ENCODE assay signal across 22 cellular contexts in genomic region chr2:215442392-215442787, GRCh38. TPM values are rescaled to one million over a fixed set of nuclear protein-coding genes. Genes with fewer than 3 reads are reported as not detected.
DNase-seq lines count a peak whose midpoint lies in the region; ATAC-seq and TF ChIP-seq lines count a peak whose summit lies in the region.
"Had no signal": no experiment of that assay in that cellular context is flagged by ENCODE, and none has a peak within 500 bp of the region (broad histone marks: within the 10 kb centered on the region; RNA-seq: fewer than 3 reads in every experiment).

No MANE protein-coding gene starts in this region.

- H3K27me3 ChIP-seq in Caco-2 (replicated peaks; ENCODE audit: control insufficient read depth, insufficient read depth, low read length) = no peaks in the 10 kb centered on the region
- H3K27me3 ChIP-seq in GM23338 (ENCODE audit: insufficient read depth) = no peaks in the 10 kb centered on the region
- no peaks in the 10 kb centered on the region for H3K27me3 ChIP-seq in RWPE2 (ENCODE audit: insufficient read depth, poor library complexity, severe bottlenecking)
- no peaks in the 10 kb centered on the region for H3K27me3 ChIP-seq in liver (ENCODE audit: control insufficient read depth in 4 of 4, insufficient read depth in 4 of 4, low read length in 3 of 4)
- H3K27me3 ChIP-seq: thyroid gland had no signal

- H3K4me3 Mint-ChIP-seq in Caco-2 (ENCODE audit: unreplicated experiment) (no peak overlapping the region), GM23338 (no peak overlapping the region)
- H3K4me3 Mint-ChIP-seq: activated naive CD8-positive, alpha-beta T cell treated with anti-CD3 and anti-CD28 coated beads, Interleukin-2, amount 10 ng/mL, durations not matched to agents 7 days and 5 days; activated T-helper 17 cell treated with anti-CD3 and anti-CD28 coated beads, Interleukin-2, amount 50 U/mL, for 72 hours; CD8-positive, alpha-beta T cell; mesothelial cell of epicardium; nephron progenitor cell had no signal

- H3K9me3 Mint-ChIP-seq in Caco-2 (ENCODE audit: unreplicated experiment) = no peaks in the 10 kb centered on the region
- no peaks in the 10 kb centered on the region for H3K9me3 Mint-ChIP-seq in GM23338
- H3K9me3 Mint-ChIP-seq: activated naive CD8-positive, alpha-beta T cell treated with anti-CD3 and anti-CD28 coated beads, Interleukin-2, amount 10 ng/mL, durations not matched to agents 7 days and 5 days; activated T-helper 17 cell treated with anti-CD3 and anti-CD28 coated beads, Interleukin-2, amount 50 U/mL, for 72 hours; CD8-positive, alpha-beta T cell; mesothelial cell of epicardium; nephron progenitor cell had no signal

- H3K4me1 ChIP-seq in Caco-2 (peaks cover 49% of the 10 kb centered on the region), GM23338 (ENCODE audit: insufficient read depth) (peaks cover 10% of the 10 kb centered on the region), RWPE2 (ENCODE audit: insufficient read depth, poor library complexity, severe bottlenecking) (peaks cover 42% of the 10 kb centered on the region), liver (ENCODE audit: control insufficient read depth in 4 of 4, insufficient read depth in 4 of 4, low read length in 3 of 4) (peaks cover 0 to 4% (median 1%) of the 10 kb centered on the region in 4 donors)
- H3K4me1 ChIP-seq: thyroid gland had no signal

- DNase-seq in Caco-2 (no peak), GM23338 (ENCODE audit: low spot score) (no peak), RWPE2 (ENCODE audit: low spot score) (no peak), NCI-H748 (lab: John Stamatoyannopoulos, UW; ENCODE audit: unreplicated experiment) (no peak), KG1 (lab: John Stamatoyannopoulos, UW) (no peak), DMS153 treated with DMSO at 0.1 percent for 48 hours (lab: John Stamatoyannopoulos, UW; ENCODE audit: unreplicated experiment) (no peak)
- DNase-seq: activated CD4-positive, alpha-beta T cell treated with anti-CD3 and anti-CD28 coated beads, Interleukin-2, amount 50 U/mL, for 1 hour; activated naive CD8-positive, alpha-beta T cell treated with anti-CD3 and anti-CD28 coated beads, Interleukin-2, amount 10 ng/mL, durations not matched to agents 7 days and 5 days; CD8-positive, alpha-beta T cell; Kasumi-1; NCI-H2107; nephron progenitor cell; Right ventricle myocardium superior; stimulated activated CD4-positive, alpha-beta T cell treated with anti-CD3 and anti-CD28 coated beads, Interleukin-2, amount 100 ng/mL, for 48 hours; stimulated activated naive CD8-positive, alpha-beta T cell treated with anti-CD3 and anti-CD28 coated beads, Interleukin-15, Interleukin-2, amounts not matched to agents 100 U/mL and 50 U/mL, for 24 hours; SW 1271; thyroid gland had no signal

- 26% methylated on average over 5 of the region's 5 CpGs for WGBS in liver

- no peak overlapping the region for H3K4me3 ChIP-seq in Caco-2 (ENCODE audit: low read depth, low read length)
- no peak overlapping the region for H3K4me3 ChIP-seq in GM23338
- no peak overlapping the region for H3K4me3 ChIP-seq in RWPE2 (ENCODE audit: severe bottlenecking)
- no peak overlapping the region for H3K4me3 ChIP-seq in liver (ENCODE audit: low read depth in 1 of 3, low read length in 3 of 3)
- H3K4me3 ChIP-seq: thyroid gland had no signal

- POLR2A ChIA-PET in Caco-2 (lab: Charles Lee) = no interaction called here

- peak; percentile 55 to 66 for TF ChIP-seq RAD21 in liver (IDR thresholded peaks at IDR 0.05)

- H3K9me2 ChIP-seq in GM23338 (ENCODE audit: insufficient read depth) = no peaks in the 10 kb centered on the region

- ATAC-seq in GM23338 = peak; percentile 63
- no peak for ATAC-seq in RWPE2 (ENCODE audit: low read depth)
- no peak for ATAC-seq in GM19035 (IDR thresholded peaks at IDR 0.05; ENCODE audit: unreplicated experiment)
- ATAC-seq: activated T-helper 17 cell treated with anti-CD3 and anti-CD28 coated beads, Interleukin-2, amount 50 U/mL, for 72 hours; CD8-positive, alpha-beta T cell; stimulated activated naive CD8-positive, alpha-beta T cell treated with anti-CD3 and anti-CD28 coated beads, Interleukin-15, Interleukin-2, amounts not matched to agents 100 U/mL and 50 U/mL, for 24 hours had no signal

- H3K9me3 ChIP-seq in Caco-2 = no peaks in the 10 kb centered on the region
- no peaks in the 10 kb centered on the region for H3K9me3 ChIP-seq in RWPE2 (ENCODE audit: severe bottlenecking)
- no peaks in the 10 kb centered on the region for H3K9me3 ChIP-seq in liver (ENCODE audit: control insufficient read depth in 4 of 4, low read length in 3 of 4)
- H3K9me3 ChIP-seq: thyroid gland had no signal

- no peaks in the 10 kb centered on the region for H3K27me3 Mint-ChIP-seq in Caco-2 (ENCODE audit: insufficient read depth, unreplicated experiment)
- no peaks in the 10 kb centered on the region for H3K27me3 Mint-ChIP-seq in GM23338 (ENCODE audit: insufficient read depth, low read depth, poor library complexity)
- H3K27me3 Mint-ChIP-seq: progenitor cell of endocrine pancreas had no signal

- no TSS peak for BruUV-seq in Caco-2 (replicated peaks; lab: Mats Ljungman, UMichigan)

- H3K36me3 Mint-ChIP-seq in Caco-2 (ENCODE audit: insufficient read depth, unreplicated experiment) (no peaks in the 10 kb centered on the region), GM23338 (ENCODE audit: low read depth) (no peaks in the 10 kb centered on the region)
- H3K36me3 Mint-ChIP-seq: activated naive CD8-positive, alpha-beta T cell treated with anti-CD3 and anti-CD28 coated beads, Interleukin-2, amount 10 ng/mL, durations not matched to agents 7 days and 5 days; CD8-positive, alpha-beta T cell; mesothelial cell of epicardium had no signal

- H3K27ac ChIP-seq in GM23338 (ENCODE audit: low read depth) = no peak overlapping the region
- H3K27ac ChIP-seq in RWPE2 (ENCODE audit: poor library complexity, severe bottlenecking) = peak overlapping the region; percentile 97
- no peak overlapping the region for H3K27ac ChIP-seq in liver (ENCODE audit: low read depth in 1 of 2, low read length in 2 of 2)
- H3K27ac ChIP-seq: thyroid gland had no signal

- H3K36me3 ChIP-seq in Caco-2 (ENCODE audit: control insufficient read depth, insufficient read depth, low read length) (no peaks in the 10 kb centered on the region), GM23338 (ENCODE audit: insufficient read depth) (no peaks in the 10 kb centered on the region), RWPE2 (ENCODE audit: low read depth) (no peaks in the 10 kb centered on the region), liver (ENCODE audit: control insufficient read depth in 4 of 4, insufficient read depth in 3 of 4, low read depth in 1 of 4, low read length in 3 of 4) (no peaks in the 10 kb centered on the region)
- H3K36me3 ChIP-seq: thyroid gland had no signal

- H2AFZ ChIP-seq in GM23338 = peak overlapping the region; percentile 30; the same call in 1 of the 2 replicates

- H3K4me1 Mint-ChIP-seq in Caco-2 (ENCODE audit: low read depth, unreplicated experiment) (peaks cover 22% of the 10 kb centered on the region), GM23338 (peaks cover 10% of the 10 kb centered on the region)
- H3K4me1 Mint-ChIP-seq: activated T-helper 17 cell treated with anti-CD3 and anti-CD28 coated beads, Interleukin-2, amount 50 U/mL, for 72 hours had no signal

- CTCF ChIA-PET in Caco-2 (lab: Charles Lee) = interaction anchor here (0.7 kb wide), 1 partner anchor 328 kb away, joined by 4 read pairs; no protein-coding TSS in a partner anchor

- H3K9ac ChIP-seq in liver (ENCODE audit: low read depth in 1 of 2, low read length in 2 of 2) = no peak overlapping the region

- no peak overlapping the region for H3K4me2 ChIP-seq in GM23338

- peak overlapping the region; percentile 26 for H3K27ac Mint-ChIP-seq in Caco-2 (ENCODE audit: unreplicated experiment)
- H3K27ac Mint-ChIP-seq in GM23338 = no peak overlapping the region
- H3K27ac Mint-ChIP-seq: activated naive CD8-positive, alpha-beta T cell treated with anti-CD3 and anti-CD28 coated beads, Interleukin-2, amount 10 ng/mL, durations not matched to agents 7 days and 5 days; activated T-helper 17 cell treated with anti-CD3 and anti-CD28 coated beads, Interleukin-2, amount 50 U/mL, for 72 hours; CD8-positive, alpha-beta T cell; mesothelial cell of epicardium had no signal

- no peaks in the 10 kb centered on the region for H3K79me2 ChIP-seq in GM23338 (replicated peaks; ENCODE audit: insufficient read depth)

- intact Hi-C loops in Caco-2 (cut with micrococcal nuclease; ENCODE audit: unreplicated experiment) = no loop called here

- no peaks in the 10 kb centered on the region for H3F3A ChIP-seq in GM23338 (replicated peaks; ENCODE audit: low read depth)

- H4K20me1 ChIP-seq in GM23338 (replicated peaks; ENCODE audit: insufficient read depth) = no peaks in the 10 kb centered on the region

- TF ChIP-seq CTCF in Caco-2 (IDR thresholded peaks at IDR 0.05; ENCODE audit: insufficient read depth in 1 of 2, low read depth in 1 of 2, low read length in 1 of 2, severe bottlenecking in 1 of 2, unreplicated experiment in 1 of 2) (no peak), GM23338 (conservative IDR thresholded peaks at IDR 0.05; ENCODE audit: low read depth in 2 of 2) (peak in 1 of 2 experiments; percentile 32; a peak in 2 of 4 replicates), RWPE2 (IDR thresholded peaks at IDR 0.05; ENCODE audit: poor library complexity, severe bottlenecking) (no peak), liver (IDR thresholded peaks at IDR 0.05; ENCODE audit: low read depth, low read length, missing input control) (no peak)

TF ChIP-seq in GM23338, 12 proteins besides CTCF, POLR2A, EP300 and RAD21 (continues in another document):
- TF ChIP-seq POLR2AphosphoS5 (IDR thresholded peaks at IDR 0.05; ENCODE audit: low read depth) = no peak

TF ChIP-seq in liver, 16 proteins besides CTCF, POLR2A, EP300 and RAD21:
- TF ChIP-seq HNF4A (conservative IDR thresholded peaks at IDR 0.05) (peak in 1 of 2 donors; percentile 18), FOXA1 (IDR thresholded peaks at IDR 0.05) (no peak)
TF ChIP-seq in liver: peak in this region for 1.

RNA-seq across cellular contexts. Expression of gene FN1, which starts 6.5 kb away (rescaled TPM):
- 3,805 and 3,872 TPM in 2 replicates for total RNA-seq in Caco-2 (2022)
- 217 and 255 TPM in 2 replicates for total RNA-seq in GM23338 (2014; rRNA removed; shearing (Covaris generic))
- 76.7 and 79.6 TPM in 2 replicates for polyA plus RNA-seq in GM23338 (2016; fragmentation: Nextera tagmentation; extraction: Ambion mirVana)
- total RNA-seq in liver = 1,000 to 10,000 TPM in 1 of 2 donors, 100 to 1,000 TPM in 1; 859 to 1,402 TPM
- polyA plus RNA-seq in liver = 100 to 1,000 TPM; 545 to 815 TPM
- total RNA-seq: CD8-positive, alpha-beta T cell had no signal
